Comparison of ENCODE assay signal across 8 cellular contexts in the genomic region with DNA sequence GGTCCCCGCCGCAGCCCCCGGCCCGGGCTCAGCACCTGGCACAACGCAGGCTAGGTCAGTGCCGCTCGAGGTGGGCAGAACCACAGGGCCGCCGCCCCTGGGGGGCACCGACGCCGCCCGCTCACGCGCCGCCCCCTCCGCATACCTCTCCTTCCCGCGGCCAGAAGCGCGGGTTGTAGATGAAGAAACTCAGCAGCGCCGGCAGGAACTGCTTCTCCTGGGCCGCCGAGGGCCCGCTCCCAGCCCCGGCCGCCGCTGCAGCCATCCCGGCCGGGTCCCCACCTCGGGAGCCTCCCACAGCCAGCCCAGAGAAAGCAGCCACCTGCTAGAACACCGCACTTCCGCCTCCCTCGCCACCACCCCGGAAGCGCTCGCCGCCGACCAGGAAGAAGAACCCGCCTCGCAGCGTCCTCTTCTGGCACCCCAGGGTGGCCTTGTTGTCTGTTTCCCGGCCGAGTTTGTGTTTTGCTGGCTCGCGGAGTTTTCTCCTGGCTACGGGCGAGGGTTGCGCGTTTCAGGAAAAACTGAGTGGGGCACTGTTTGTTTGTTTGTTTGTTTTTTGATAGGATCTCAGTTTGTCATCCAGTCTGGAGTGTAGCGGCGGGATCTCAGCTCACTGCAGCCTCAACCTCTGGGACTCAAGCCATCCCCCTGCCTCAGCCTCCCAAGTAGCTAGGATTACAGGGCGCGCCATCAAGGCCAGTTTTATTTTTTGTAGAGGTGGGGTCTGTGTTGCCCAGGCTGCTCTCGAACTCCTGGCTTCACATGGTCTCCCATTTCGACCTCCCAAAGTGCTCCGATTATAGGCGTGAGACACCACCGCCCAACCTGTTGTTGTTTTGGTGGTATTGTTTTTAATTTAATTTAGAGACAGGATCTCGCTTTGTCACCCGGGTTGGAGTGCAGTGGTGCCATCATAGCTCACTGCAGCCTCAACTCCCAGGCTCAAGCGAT.
DNase-seq lines count a peak whose midpoint lies in the region; ATAC-seq and TF ChIP-seq lines count a peak whose summit lies in the region.

No MANE protein-coding gene starts in this region.

- ATAC-seq in GM18868 (IDR thresholded peaks at IDR 0.05; ENCODE audit: unreplicated experiment) = peak; percentile 99
- peak; percentile 97 for ATAC-seq in HG03097 (IDR thresholded peaks at IDR 0.05; ENCODE audit: low FRiP score, unreplicated experiment)
- peak; percentile 93 to 97 for ATAC-seq in activated CD4-positive, CD25-positive, alpha-beta regulatory T cell treated with anti-CD3 and anti-CD28 coated beads, Interleukin-2, amount 50 U/mL, for 24 hours

- TF ChIP-seq CTCF in AG09309 (IDR thresholded peaks at IDR 0.05; ENCODE audit: control insufficient read depth, insufficient read depth, low read depth, low read length, missing control alignments) = peak; percentile 42

- peak; percentile 10 for DNase-seq in AG09309 (ENCODE audit: low read depth)
- DNase-seq in NCI-H2196 treated with DMSO at 0.1 percent for 48 hours (lab: John Stamatoyannopoulos, UW; ENCODE audit: unreplicated experiment) = peak; percentile 70
- DNase-seq in cerebellar cortex (ENCODE audit: low spot score) = peak; percentile 78
- peak; percentile 60 for DNase-seq in kidney glomerular epithelial cell (lab: John Stamatoyannopoulos, UW)
- DNase-seq in stimulated activated CD4-positive, alpha-beta T cell treated with anti-CD3 and anti-CD28 coated beads, Interleukin-1b, Interleukin-23, amount 100 ng/mL, for 1 hour (ENCODE audit: low read depth in 2 of 2) = peak; percentile 52 to 65

- peak overlapping the region; percentile 75 for H3K4me3 ChIP-seq in AG09309 (ENCODE audit: control insufficient read depth, low read depth, low read length)

Comparison
In these comparisons a context has a peak if more than half of its experiments do, and no peak if none do; other contexts are left out.
1. Peak in every context shown above with its lines: DNase-seq, ATAC-seq and H3K4me3 ChIP-seq.
2. DNase-seq: peak in every context shown above with its lines; median percentile 78 in cerebellar cortex; 70 in NCI-H2196 treated with DMSO at 0.1 percent for 48 hours; 60 in kidney glomerular epithelial cell; 58 in stimulated activated CD4-positive, alpha-beta T cell treated with anti-CD3 and anti-CD28 coated beads, Interleukin-1b, Interleukin-23, amount 100 ng/mL, for 1 hour; 10 in AG09309.